ENCODE assay signal across 33 cellular contexts in the genomic region with DNA sequence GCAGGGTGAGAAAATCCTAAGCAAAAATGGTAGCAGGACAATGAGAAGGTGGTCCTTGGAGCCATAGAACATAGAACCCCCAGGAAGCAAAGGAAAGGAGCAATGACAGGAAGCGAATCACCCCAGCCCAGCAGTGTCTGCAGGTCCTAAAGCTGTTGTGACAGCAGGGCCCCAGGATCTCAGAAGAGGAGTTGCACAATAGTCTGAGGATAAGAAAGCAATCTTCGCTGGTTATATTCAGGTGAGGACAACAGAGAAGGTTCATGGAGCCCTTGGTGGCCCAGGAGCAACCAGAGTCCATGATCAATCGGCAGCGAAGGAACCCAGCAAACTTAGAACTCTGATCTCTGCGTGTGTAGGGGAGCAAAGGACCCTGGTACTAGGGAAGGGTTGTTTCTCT.
DNase-seq lines count a peak whose midpoint lies in the region; ATAC-seq, FAIRE-seq and TF ChIP-seq lines count a peak whose summit lies in the region.
"Had no signal": no experiment of that assay in that cellular context is flagged by ENCODE, and none has a peak within 500 bp of the region (broad histone marks: within the 10 kb centered on the region; RNA-seq: fewer than 3 reads in every experiment).

No MANE protein-coding gene starts in this region.

- H3K4me2 ChIP-seq in HepG2 (ENCODE audit: low read depth, low read length) (no peak overlapping the region), K562 (ENCODE audit: insufficient read depth, low read length) (no peak overlapping the region)
- H3K4me2 ChIP-seq: A549; BLaER1; BLaER1 treated with 17β-estradiol and CSF1 and Interleukin-3, amounts not matched to agents 10 nM and 100 nM had no signal

- H3K27me3 ChIP-seq in HepG2 (ENCODE audit: control insufficient read depth in 1 of 2, insufficient read depth in 2 of 2, low read length in 2 of 2) = no peaks in the 10 kb centered on the region; a peak in 1 of 5 replicates
- H3K27me3 ChIP-seq in right lobe of liver = no peaks in the 10 kb centered on the region
- no peaks in the 10 kb centered on the region; a peak in 2 of 5 replicates for H3K27me3 ChIP-seq in K562 (ENCODE audit: control insufficient read depth in 2 of 2, insufficient read depth in 2 of 2, low read length in 2 of 2)
- H3K27me3 ChIP-seq in esophagus muscularis mucosa = peaks cover 0 to 6% (median 0%) of the 10 kb centered on the region in 4 donors
- H3K27me3 ChIP-seq: BE2C; BLaER1; BLaER1 treated with 17β-estradiol and CSF1 and Interleukin-3, amounts not matched to agents 10 nM and 100 nM had no signal

- H3K36me3 ChIP-seq in HepG2 (replicated peaks in 1 of 2; ENCODE audit: control insufficient read depth in 1 of 2, insufficient read depth in 2 of 2, low read length in 2 of 2) = no peaks in the 10 kb centered on the region
- H3K36me3 ChIP-seq in right lobe of liver = no peaks in the 10 kb centered on the region
- H3K36me3 ChIP-seq in K562 (ENCODE audit: control insufficient read depth, insufficient read depth, low read length) = no peaks in the 10 kb centered on the region
- no peaks in the 10 kb centered on the region for H3K36me3 ChIP-seq in esophagus muscularis mucosa
- H3K36me3 ChIP-seq: BE2C; BLaER1; BLaER1 treated with 17β-estradiol and CSF1 and Interleukin-3, amounts not matched to agents 10 nM and 100 nM had no signal

- TF ChIP-seq CTCF in HepG2 (CRISPR knock-in tag; IDR thresholded peaks at IDR 0.05) (no peak), right lobe of liver (IDR thresholded peaks at IDR 0.05) (no peak), K562 (IDR thresholded peaks at IDR 0.05 in 2 of 3, conservative IDR thresholded peaks at IDR 0.05 in 1 of 3; ENCODE audit: insufficient read depth in 2 of 3, low read depth in 1 of 3, low read length in 3 of 3) (no peak), esophagus muscularis mucosa (IDR thresholded peaks at IDR 0.05) (no peak)

- no peak overlapping the region for H2AFZ ChIP-seq in HepG2 (ENCODE audit: low read length)
- no peak overlapping the region for H2AFZ ChIP-seq in K562 (ENCODE audit: low read depth, low read length)

- no peak for TF ChIP-seq POLR2A in HepG2 (IDR thresholded peaks at IDR 0.05; ENCODE audit: insufficient read depth in 1 of 2, low read depth in 2 of 2, low read length in 2 of 2)
- TF ChIP-seq POLR2A in right lobe of liver (IDR thresholded peaks at IDR 0.05) = no peak
- no peak for TF ChIP-seq POLR2A in K562 (conservative IDR thresholded peaks at IDR 0.05)
- TF ChIP-seq POLR2A in esophagus muscularis mucosa (IDR thresholded peaks at IDR 0.05; ENCODE audit: low read depth) = no peak

- POLR2A ChIA-PET in HepG2 (lab: Yijun Ruan, JAX) (no interaction called here), K562 (lab: Yijun Ruan, JAX) (no interaction called here)

- H3K27ac ChIP-seq in HepG2 (ENCODE audit: extremely low read length, insufficient read depth, low read length) = no peak overlapping the region
- no peak overlapping the region for H3K27ac ChIP-seq in right lobe of liver
- no peak overlapping the region for H3K27ac ChIP-seq in K562 (ENCODE audit: extremely low read depth, low read depth, low read length)
- no peak overlapping the region for H3K27ac ChIP-seq in esophagus muscularis mucosa (replicated peaks in 1 of 4)
- H3K27ac ChIP-seq: 22Rv1; A549; BLaER1; BLaER1 treated with 17β-estradiol and CSF1 and Interleukin-3, amounts not matched to agents 10 nM and 100 nM; C4-2B had no signal

- H3K4me3 ChIP-seq in HepG2 (replicated peaks in 1 of 3; ENCODE audit: insufficient read depth in 1 of 3, low read depth in 2 of 3, low read length in 3 of 3) (no peak overlapping the region), right lobe of liver (no peak overlapping the region), K562 (no peak overlapping the region), esophagus muscularis mucosa (no peak overlapping the region)
- H3K4me3 ChIP-seq: A549; BLaER1; BLaER1 treated with 17β-estradiol and CSF1 and Interleukin-3, amounts not matched to agents 10 nM and 100 nM had no signal

- no TSS peak for BruUV-seq in HepG2 (replicated peaks; lab: Mats Ljungman, UMichigan)
- BruUV-seq in K562 (replicated peaks; lab: Mats Ljungman, UMichigan) = no TSS peak

- FAIRE-seq in HepG2 (lab: Jason Lieb, UNC) = no peak
- no peak for FAIRE-seq in K562 (lab: Jason Lieb, UNC)
- FAIRE-seq: A204.1, A549, D721Med had no signal

- H4K20me1 ChIP-seq in HepG2 (ENCODE audit: insufficient read depth, low read length) = no peaks in the 10 kb centered on the region
- no peaks in the 10 kb centered on the region for H4K20me1 ChIP-seq in K562 (replicated peaks; ENCODE audit: control insufficient read depth, insufficient read depth, low read length)
- H4K20me1 ChIP-seq: BLaER1; BLaER1 treated with 17β-estradiol and CSF1 and Interleukin-3, amounts not matched to agents 10 nM and 100 nM had no signal

- CTCF ChIA-PET in HepG2 (lab: Yijun Ruan, JAX; ENCODE audit: low intra/inter-chr PET ratio, low total read pairs) (no interaction called here), K562 (lab: Yijun Ruan, JAX; ENCODE audit: low intra/inter-chr PET ratio) (no interaction called here)

- intact Hi-C loops in HepG2 (cut with micrococcal nuclease; ENCODE audit: unreplicated experiment) = no loop called here
- intact Hi-C loops in right lobe of liver (cut with DNase I) = no loop called here
- intact Hi-C loops in K562 (cut with micrococcal nuclease) = no loop called here
- intact Hi-C loops in esophagus muscularis mucosa (cut with DNase I) = no loop called here

- no peaks in the 10 kb centered on the region for H3K9me1 ChIP-seq in K562 (ENCODE audit: control insufficient read depth, insufficient read depth, low read length)

- in situ Hi-C loops in HepG2 (cut with HindIII; ENCODE audit: extremely low pct_ligation_motif_present, low pct_unique_long_range_greater_than_20kb) = no loop called here
- in situ Hi-C loops in K562 (cut with MboI) = no loop called here

- ATAC-seq in HepG2 (no peak), right lobe of liver (no peak), K562 (no peak)
- ATAC-seq: A549; CD8-positive, alpha-beta T cell had no signal

- no peaks in the 10 kb centered on the region for H3K9me3 ChIP-seq in HepG2 (ENCODE audit: low read length)
- no peaks in the 10 kb centered on the region for H3K9me3 ChIP-seq in right lobe of liver
- no peaks in the 10 kb centered on the region; the same call in 1 of the 2 replicates for H3K9me3 ChIP-seq in K562 (replicated peaks; ENCODE audit: control insufficient read depth, insufficient read depth, low read depth, low read length)
- no peaks in the 10 kb centered on the region for H3K9me3 ChIP-seq in esophagus muscularis mucosa
- H3K9me3 ChIP-seq: A549, BE2C, BLaER1, Caco-2 had no signal

- DNase-seq in HepG2 (ENCODE audit: low spot score) = no peak
- no peak for DNase-seq in right lobe of liver
- DNase-seq in K562 (ENCODE audit: extremely low read depth in 1 of 4, low spot score in 3 of 4) = no peak
- DNase-seq in esophagus muscularis mucosa (ENCODE audit: extremely low spot score) = peak; percentile 87
- no peak for DNase-seq in NCI-H526 (lab: John Stamatoyannopoulos, UW)
- DNase-seq in iPS-NIHi11 (ENCODE audit: low spot score) = no peak
- DNase-seq: 8988T; ACHN; AML-193; BE2C; C1 segment of cervical spinal cord; Caco-2; Calu3; CD4-positive, alpha-beta memory T cell; CD4-positive, alpha-beta T cell; CD4-positive, CD25-positive, alpha-beta regulatory T cell; CD8-positive, alpha-beta memory T cell; CD8-positive, alpha-beta T cell; COR-L47; DMS 273 treated with DMSO at 0.1 percent for 48 hours; DMS153; DMS53; DMS79; DMS79 treated with DMSO at 0.1 percent for 48 hours; DND-41; EL had no signal

- TF ChIP-seq EP300 in HepG2 (IDR thresholded peaks at IDR 0.05; ENCODE audit: low read depth in 2 of 2, low read length in 2 of 2) (no peak), HepG2 (CRISPR knock-in tag; IDR thresholded peaks at IDR 0.05; ENCODE audit: borderline replicate concordance) (no peak), K562 (IDR thresholded peaks at IDR 0.05; ENCODE audit: low read length) (no peak), esophagus muscularis mucosa (IDR thresholded peaks at IDR 0.05) (no peak)

- no peak overlapping the region for H3K9ac ChIP-seq in HepG2 (ENCODE audit: insufficient read depth, low read depth, low read length)
- H3K9ac ChIP-seq in K562 (ENCODE audit: insufficient read depth in 1 of 2, low read depth in 2 of 2, low read length in 2 of 2) = no peak overlapping the region
- H3K9ac ChIP-seq: BLaER1; BLaER1 treated with 17β-estradiol and CSF1 and Interleukin-3, amounts not matched to agents 10 nM and 100 nM had no signal

- TF ChIP-seq RAD21 in HepG2 (CRISPR knock-in tag; IDR thresholded peaks at IDR 0.05) = no peak
- no peak for TF ChIP-seq RAD21 in K562 (CRISPR knock-in tag; conservative IDR thresholded peaks at IDR 0.05 in 1 of 2, IDR thresholded peaks at IDR 0.05 in 1 of 2)

- H3K4me1 ChIP-seq in HepG2 (ENCODE audit: insufficient read depth, low read length) (no peaks in the 10 kb centered on the region), right lobe of liver (no peaks in the 10 kb centered on the region), K562 (replicated peaks in 1 of 2; ENCODE audit: control insufficient read depth in 2 of 2, insufficient read depth in 2 of 2, low read length in 2 of 2) (no peaks in the 10 kb centered on the region), esophagus muscularis mucosa (no peaks in the 10 kb centered on the region)
- H3K4me1 ChIP-seq: A549; BE2C; BLaER1; BLaER1 treated with 17β-estradiol and CSF1 and Interleukin-3, amounts not matched to agents 10 nM and 100 nM; Caco-2 had no signal

- no peaks in the 10 kb centered on the region for H3K79me2 ChIP-seq in HepG2 (ENCODE audit: insufficient read depth, low read length)
- H3K79me2 ChIP-seq in K562 (ENCODE audit: control insufficient read depth, insufficient read depth, low read length) = no peaks in the 10 kb centered on the region

- WGBS in HepG2 (ENCODE audit: low lambda C conversion rate) = 38% methylated on average over 5 of the region's 5 CpGs
- WGBS in right lobe of liver (ENCODE audit: insufficient coverage, low coverage, low lambda C conversion rate, missing lambda C conversion rate) = 61% methylated on average over 2 of the region's 5 CpGs
- 0% methylated on average over 5 of the region's 5 CpGs for WGBS in K562 (ENCODE audit: insufficient coverage, low coverage, missing lambda C conversion rate)
- 88% methylated on average over 5 of the region's 5 CpGs for WGBS in esophagus muscularis mucosa

TF ChIP-seq in HepG2, 621 proteins besides CTCF, POLR2A, EP300 and RAD21 (continues in another document):
- peak; percentile 54 for TF ChIP-seq CEBPB (IDR thresholded peaks at IDR 0.05; ENCODE audit: borderline replicate concordance, low read depth, low read length)

TF ChIP-seq in K562, 482 proteins besides CTCF, POLR2A, EP300 and RAD21:
- TF ChIP-seq CEBPB (tag; IDR thresholded peaks at IDR 0.05) (0 out of 2 replicates have a peak, but pooled peaks have one; percentile 18), LCOR (CRISPR knock-in tag; IDR thresholded peaks at IDR 0.05) (no peak), MCM3 (IDR thresholded peaks at IDR 0.05) (no peak), GATAD2A (IDR thresholded peaks at IDR 0.05) (no peak), TRIM28 (IDR thresholded peaks at IDR 0.05) (no peak)
TF ChIP-seq in K562: peak in this region for 1.

Comparison
In these comparisons a context has a peak if more than half of its experiments do, and no peak if none do; other contexts are left out.
1. Of the 241 proteins assayed by ChIP-seq in both HepG2 and K562: peak only in HepG2: none; only in K562: none; in both: CEBPB; in neither: 240.